ENCODE assay signal across 23 cellular contexts in genomic region chr10:78736926-78737618, GRCh38.
"Had no signal": no experiment of that assay in that cellular context is flagged by ENCODE, and none has a peak within 500 bp of the region (broad histone marks: within the 10 kb centered on the region; RNA-seq: fewer than 3 reads in every experiment).

No MANE protein-coding gene starts in this region.

- H3K27ac ChIP-seq: dorsolateral prefrontal cortex, gastrocnemius medialis, right lobe of liver, testis, transverse colon, VCaP had no signal

- H3K4me3 ChIP-seq: dorsolateral prefrontal cortex, gastrocnemius medialis, mucosa of descending colon, right lobe of liver, testis, transverse colon had no signal

- DNase-seq: activated CD4-positive, alpha-beta T cell treated with anti-CD3 and anti-CD28 coated beads for 48 hours; activated CD4-positive, alpha-beta T cell treated with anti-CD3 and anti-CD28 coated beads, Interleukin-2, amount 50 U/mL, for 48 hours; activated CD8-positive, alpha-beta memory T cell treated with anti-CD3 and anti-CD28 coated beads for 24 hours; activated naive CD8-positive, alpha-beta T cell treated with anti-CD3 and anti-CD28 coated beads, Interleukin-2, amount 50 U/mL, for 24 hours; activated T-cell treated with anti-CD3 and anti-CD28 coated beads, Interleukin-2, amount 50 U/mL, for 1 hour; amygdala; central memory CD4-positive, alpha-beta T cell; dorsolateral prefrontal cortex; effector memory CD4-positive, alpha-beta T cell; erythroblast; gastrocnemius medialis; hippocampal formation; kidney; left colon; mucosa of descending colon; right lobe of liver; stimulated activated CD4-positive, alpha-beta T cell treated with anti-CD3 and anti-CD28 coated beads, Interleukin-2, amount 100 ng/mL, for 48 hours; stimulated activated naive CD4-positive, alpha-beta T cell treated with Interleukin-2 at 50 U/mL for 16 hours; T-helper 1 cell; testis; transverse colon had no signal

- ATAC-seq: activated naive CD8-positive, alpha-beta T cell treated with anti-CD3 and anti-CD28 coated beads, Interleukin-2, amount 50 U/mL, for 24 hours; gastrocnemius medialis; left colon; mucosa of descending colon; natural killer cell treated with Interleukin-12 subunit alpha and Interleukin-12 subunit beta and Interleukin-15 and Interleukin-18, amount 100 ng/mL, for 72 hours; right lobe of liver had no signal

- H3K27me3 ChIP-seq: gastrocnemius medialis, right lobe of liver, testis, transverse colon had no signal

- H3K9me3 ChIP-seq: gastrocnemius medialis, mucosa of descending colon, right lobe of liver, testis, transverse colon had no signal

- H3K36me3 ChIP-seq: gastrocnemius medialis, right lobe of liver, transverse colon had no signal
